ENCODE assay signal across 36 cellular contexts in the genomic region with DNA sequence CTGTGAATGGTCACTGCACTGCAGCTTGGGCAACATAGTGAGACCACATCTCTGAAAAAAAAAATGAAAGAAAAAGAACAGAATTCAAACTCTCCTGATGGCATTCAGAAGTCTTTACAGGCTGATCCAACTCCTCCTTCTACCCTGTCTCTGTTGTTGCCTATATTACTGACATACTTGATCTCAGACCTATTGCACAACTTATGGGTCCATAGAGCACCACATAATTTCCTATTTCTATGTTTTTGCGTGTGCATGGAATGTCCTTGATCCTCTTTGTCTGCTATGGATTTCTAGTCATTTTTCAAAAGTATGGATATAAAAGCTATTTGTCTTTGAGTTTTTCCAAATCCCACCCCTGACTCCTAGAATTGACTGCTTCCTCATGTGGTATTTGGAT.
"Had no signal": no experiment of that assay in that cellular context is flagged by ENCODE, and none has a peak within 500 bp of the region (broad histone marks: within the 10 kb centered on the region; RNA-seq: fewer than 3 reads in every experiment).

No MANE protein-coding gene starts in this region.

- H3K4me3 ChIP-seq: MG63 had no signal

- H3K36me3 ChIP-seq: MG63 had no signal

- DNase-seq: Karpas-422, Kasumi-1, MG63, MM.1S, MV-4-11, NCI-H1048, NCI-H1092, NCI-H1092 treated with DMSO at 0.1 percent for 48 hours, NCI-H1105, NCI-H1105 treated with DMSO at 0.1 percent for 48 hours, NCI-H1417, NCI-H1417 treated with DMSO at 0.1 percent for 48 hours, NCI-H1436, NCI-H1436 treated with DMSO at 0.1 percent for 48 hours, NCI-H146, NCI-H1694, NCI-H1694 treated with DMSO at 0.1 percent for 48 hours, NCI-H187, NCI-H187 treated with DMSO at 0.1 percent for 48 hours, NCI-H1930, NCI-H2029, NCI-H2029 treated with DMSO at 0.1 percent for 48 hours, NCI-H2081, NCI-H2081 treated with DMSO at 0.1 percent for 48 hours, NCI-H2107, NCI-H2171, NCI-H2171 treated with DMSO at 0.1 percent for 48 hours, NCI-H2227 treated with DMSO at 0.1 percent for 48 hours, NCI-H226, NCI-H345, NCI-H446, NCI-H446 treated with DMSO at 0.1 percent for 48 hours, NCI-H510A, NCI-H510A treated with DMSO at 0.1 percent for 48 hours, NCI-H524, NCI-H524 treated with DMSO at 0.1 percent for 48 hours had no signal

- H3K9me3 ChIP-seq: MG63 had no signal

- H3K27me3 ChIP-seq: MG63 had no signal
